Comparison of ENCODE assay signal across 10 cellular contexts in genomic region chr4:2401610-2401983, GRCh38. TPM values are rescaled to one million over a fixed set of nuclear protein-coding genes. Genes with fewer than 3 reads are reported as not detected.
DNase-seq lines count a peak whose midpoint lies in the region; ATAC-seq, FAIRE-seq and TF ChIP-seq lines count a peak whose summit lies in the region.
"Had no signal": no experiment of that assay in that cellular context is flagged by ENCODE, and none has a peak within 500 bp of the region (broad histone marks: within the 10 kb centered on the region; RNA-seq: fewer than 3 reads in every experiment).

No MANE protein-coding gene starts in this region.

- peaks cover 13% of the 10 kb centered on the region for H3K4me1 ChIP-seq in HUES48 (ENCODE audit: control insufficient read depth, insufficient read depth, low read length)
- peaks cover 10% of the 10 kb centered on the region for H3K4me1 ChIP-seq in colonic mucosa
- H3K4me1 ChIP-seq in kidney (ENCODE audit: control insufficient read depth in 1 of 2, insufficient read depth in 1 of 2, low read depth in 1 of 2, low read length in 2 of 2): peaks cover 0 to 9% of the 10 kb centered on the region in 2 donors

- no peaks in the 10 kb centered on the region for H3K36me3 ChIP-seq in HUES48 (ENCODE audit: control insufficient read depth, insufficient read depth, low read length)
- no peaks in the 10 kb centered on the region for H3K36me3 ChIP-seq in colonic mucosa
- no peaks in the 10 kb centered on the region for H3K36me3 ChIP-seq in kidney (ENCODE audit: control insufficient read depth in 1 of 2, insufficient read depth in 2 of 2, low read length in 2 of 2)

- peak overlapping the region; percentile 47 for H3K4me3 ChIP-seq in HUES48 (ENCODE audit: low read depth, low read length)
- peak overlapping the region; percentile 17 for H3K4me3 ChIP-seq in colonic mucosa
- peak overlapping the region in 1 of 2 donors; percentile 29 for H3K4me3 ChIP-seq in kidney (ENCODE audit: low read length in 2 of 2)

- H3K27ac Mint-ChIP-seq in natural killer cell treated with Interleukin-12 subunit alpha and Interleukin-12 subunit beta and Interleukin-15 and Interleukin-18, amount 100 ng/mL, for 72 hours: peak overlapping the region in 1 of 2 donors; percentile 83

- H3K27me3 ChIP-seq in HUES48 (ENCODE audit: control insufficient read depth, insufficient read depth, low read length): peaks cover 17% of the 10 kb centered on the region
- H3K27me3 ChIP-seq in colonic mucosa: no peaks in the 10 kb centered on the region

- TF ChIP-seq CTCF in 22Rv1 (IDR thresholded peaks at IDR 0.05) (no peak), colonic mucosa (IDR thresholded peaks at IDR 0.05) (no peak), kidney (IDR thresholded peaks at IDR 0.05; ENCODE audit: borderline replicate concordance, extremely low read depth, insufficient read depth) (no peak)

- no peaks in the 10 kb centered on the region for H3K9me3 Mint-ChIP-seq in natural killer cell treated with Interleukin-12 subunit alpha and Interleukin-12 subunit beta and Interleukin-15 and Interleukin-18, amount 100 ng/mL, for 72 hours

- intact Hi-C loops in colonic mucosa (cut with DNase I) (no loop called here), kidney (cut with DNase I) (no loop called here)

- no peak overlapping the region for H3K9ac ChIP-seq in HUES48 (ENCODE audit: low read depth, low read length)
- peak overlapping the region in 1 of 2 donors; percentile 19 for H3K9ac ChIP-seq in colonic mucosa (ENCODE audit: low read depth in 2 of 2, low read length in 2 of 2)
- peak overlapping the region in 1 of 2 donors; percentile 34 for H3K9ac ChIP-seq in kidney (ENCODE audit: low read length in 2 of 2)

- H3K27ac ChIP-seq in 22Rv1 (peak overlapping the region; percentile 63; the same call in 1 of the 2 replicates), HUES48 (ENCODE audit: low read depth, low read length) (no peak overlapping the region), colonic mucosa (no peak overlapping the region), kidney (ENCODE audit: low read depth in 2 of 2, low read length in 2 of 2) (no peak overlapping the region)

- no peaks in the 10 kb centered on the region for H3K27me3 Mint-ChIP-seq in natural killer cell treated with Interleukin-12 subunit alpha and Interleukin-12 subunit beta and Interleukin-15 and Interleukin-18, amount 100 ng/mL, for 72 hours

- ATAC-seq in natural killer cell treated with Interleukin-12 subunit alpha and Interleukin-12 subunit beta and Interleukin-15 and Interleukin-18, amount 100 ng/mL, for 72 hours: no peak
- ATAC-seq in HG02981 (IDR thresholded peaks at IDR 0.05; ENCODE audit: unreplicated experiment) (no peak), GM19467 (IDR thresholded peaks at IDR 0.05; ENCODE audit: unreplicated experiment) (no peak)

- H3K9me3 ChIP-seq in HUES48 (ENCODE audit: control insufficient read depth, insufficient read depth, low read length): no peaks in the 10 kb centered on the region
- H3K9me3 ChIP-seq in colonic mucosa: no peaks in the 10 kb centered on the region
- H3K9me3 ChIP-seq in kidney (ENCODE audit: control insufficient read depth in 1 of 2, low read length in 2 of 2): no peaks in the 10 kb centered on the region

- no peaks in the 10 kb centered on the region for H3K36me3 Mint-ChIP-seq in natural killer cell treated with Interleukin-12 subunit alpha and Interleukin-12 subunit beta and Interleukin-15 and Interleukin-18, amount 100 ng/mL, for 72 hours

- H3K4me3 Mint-ChIP-seq in natural killer cell treated with Interleukin-12 subunit alpha and Interleukin-12 subunit beta and Interleukin-15 and Interleukin-18, amount 100 ng/mL, for 72 hours: peak overlapping the region; percentile 24

- peaks cover 24 to 43% of the 10 kb centered on the region in 2 donors for H3K4me1 Mint-ChIP-seq in natural killer cell treated with Interleukin-12 subunit alpha and Interleukin-12 subunit beta and Interleukin-15 and Interleukin-18, amount 100 ng/mL, for 72 hours (ENCODE audit: low read depth in 2 of 2)

- no peak for FAIRE-seq in kidney (lab: Jason Lieb, UNC)

- no peak for DNase-seq in colonic mucosa
- no peak for DNase-seq in natural killer cell treated with Interleukin-12 subunit alpha and Interleukin-12 subunit beta and Interleukin-15 and Interleukin-18, amount 100 ng/mL, for 72 hours (ENCODE audit: low spot score)
- DNase-seq in nucleus accumbens (lab: John Stamatoyannopoulos, UW): no peak
- no peak for DNase-seq in kidney
- DNase-seq: activated CD4-positive, alpha-beta T cell treated with anti-CD3 and anti-CD28 coated beads for 4 hours had no signal

RNA-seq across cellular contexts. Expression of gene ZFYVE28, which starts 16.8 kb away (rescaled TPM):
- 10 to 100 TPM; 29.6 to 31.6 TPM for total RNA-seq in colonic mucosa
- 10 to 100 TPM; 13.8 to 25.6 TPM for total RNA-seq in natural killer cell treated with Interleukin-12 subunit alpha and Interleukin-12 subunit beta and Interleukin-15 and Interleukin-18, amount 100 ng/mL, for 72 hours
- total RNA-seq in kidney: 18.9 TPM
- 8.0 TPM for polyA plus RNA-seq in kidney (ENCODE audit: insufficient read depth, low read depth, low replicate concordance)

RNA-seq across cellular contexts. Expression of gene CFAP99, which starts 17.2 kb away (rescaled TPM):
- total RNA-seq in colonic mucosa (under 1 TPM; 0.32 to 0.49 TPM), kidney (1.7 TPM)
- not detected for total RNA-seq in natural killer cell treated with Interleukin-12 subunit alpha and Interleukin-12 subunit beta and Interleukin-15 and Interleukin-18, amount 100 ng/mL, for 72 hours
- 1.5 TPM for polyA plus RNA-seq in kidney (ENCODE audit: insufficient read depth, low read depth, low replicate concordance)
- total RNA-seq: myocyte had no signal
